21 cellular contexts compared by ENCODE assay signal in genomic region chr1:36382231-36382630, GRCh38. TPM values are rescaled to one million over a fixed set of nuclear protein-coding genes. Genes with fewer than 3 reads are reported as not detected.
DNase-seq lines count a peak whose midpoint lies in the region; ATAC-seq, FAIRE-seq and TF ChIP-seq lines count a peak whose summit lies in the region.
"Had no signal": no experiment of that assay in that cellular context is flagged by ENCODE, and none has a peak within 500 bp of the region (broad histone marks: within the 10 kb centered on the region; RNA-seq: fewer than 3 reads in every experiment).

No MANE protein-coding gene starts in this region.

- peak overlapping the region; percentile 98 for H3K27ac Mint-ChIP-seq in CD4-positive, alpha-beta T cell
- H3K27ac Mint-ChIP-seq in IgD-negative memory B cell: peak overlapping the region in 2 of 3 donors; percentile 37 to 84
- peak overlapping the region; percentile 43 for H3K27ac Mint-ChIP-seq in stimulated activated memory B cell treated with anti-CD40 and anti-IgM and Interleukin-4, amounts not matched to agents 10 μg/mL and 1 μg/mL and 100 μg/mL, for 72 hours

- H3K27ac ChIP-seq in CD4-positive, alpha-beta T cell (ENCODE audit: low read depth, low read length): no peak overlapping the region
- H3K27ac ChIP-seq in kidney (ENCODE audit: low read depth in 2 of 2, low read length in 2 of 2): no peak overlapping the region
- H3K27ac ChIP-seq: breast epithelium, GM23248, suprapubic skin had no signal

- no peaks in the 10 kb centered on the region for H3K9me3 ChIP-seq in CD4-positive, alpha-beta T cell (ENCODE audit: control insufficient read depth, low read length)
- no peaks in the 10 kb centered on the region for H3K9me3 ChIP-seq in kidney (ENCODE audit: control insufficient read depth in 1 of 2, low read length in 2 of 2)
- no peaks in the 10 kb centered on the region for H3K9me3 ChIP-seq in BE2C
- H3K9me3 ChIP-seq: breast epithelium, ovary, suprapubic skin had no signal

- H3K27me3 ChIP-seq in CD4-positive, alpha-beta T cell (ENCODE audit: control insufficient read depth, insufficient read depth, low read length): no peaks in the 10 kb centered on the region
- H3K27me3 ChIP-seq in BE2C: no peaks in the 10 kb centered on the region
- H3K27me3 ChIP-seq: breast epithelium, ovary, suprapubic skin had no signal

- H3K4me3 Mint-ChIP-seq in CD4-positive, alpha-beta T cell: peak overlapping the region; percentile 89
- peak overlapping the region in 1 of 4 donors; percentile 71 for H3K4me3 Mint-ChIP-seq in IgD-negative memory B cell
- no peak overlapping the region for H3K4me3 Mint-ChIP-seq in stimulated activated memory B cell treated with anti-CD40 and anti-IgM and Interleukin-4, amounts not matched to agents 10 μg/mL and 1 μg/mL and 100 μg/mL, for 72 hours

- TF ChIP-seq CTCF in CD4-positive, alpha-beta T cell (IDR thresholded peaks at IDR 0.05): no peak
- TF ChIP-seq CTCF in kidney (IDR thresholded peaks at IDR 0.05; ENCODE audit: borderline replicate concordance, extremely low read depth, insufficient read depth) (no peak), BE2C (IDR thresholded peaks at IDR 0.05; ENCODE audit: low read depth, low read length) (no peak)

- intact Hi-C loops in CD4-positive, alpha-beta T cell (cut with DNase I, micrococcal nuclease): loop anchor here in 1 of 2 experiments (5.0 kb wide), 2 partner anchors 40 to 75 kb away; partner anchors contain the start of gene SH3D21
- intact Hi-C loops in kidney (cut with DNase I): no loop called here

- DNase-seq in CD4-positive, alpha-beta T cell: no peak
- DNase-seq in kidney: peak; percentile 21
- DNase-seq in HEK293T (ENCODE audit: extremely low spot score): no peak
- DNase-seq in BE2C: no peak
- DNase-seq: activated CD4-positive, alpha-beta T cell treated with anti-CD3 and anti-CD28 coated beads for 1 hour; activated CD8-positive, alpha-beta memory T cell treated with anti-CD3 and anti-CD28 coated beads for 24 hours; AML-193; GM23248; NCI-H1105; NCI-H2029 treated with DMSO at 0.1 percent for 48 hours; NCI-H345; stimulated activated CD8-positive, alpha-beta memory T cell treated with anti-CD3 and anti-CD28 coated beads, Interleukin-4, amount 100 ng/mL, for 48 hours had no signal

- no peaks in the 10 kb centered on the region for H3K27me3 Mint-ChIP-seq in CD4-positive, alpha-beta T cell
- peaks cover 1% of the 10 kb centered on the region for H3K27me3 Mint-ChIP-seq in IgD-negative memory B cell
- H3K27me3 Mint-ChIP-seq in stimulated activated memory B cell treated with anti-CD40 and anti-IgM and Interleukin-4, amounts not matched to agents 10 μg/mL and 1 μg/mL and 100 μg/mL, for 72 hours: no peaks in the 10 kb centered on the region

- H3K4me1 Mint-ChIP-seq in CD4-positive, alpha-beta T cell (ENCODE audit: low read depth): peaks cover 86% of the 10 kb centered on the region
- peaks cover 51 to 66% (median 57%) of the 10 kb centered on the region in 3 donors for H3K4me1 Mint-ChIP-seq in IgD-negative memory B cell
- peaks cover 79% of the 10 kb centered on the region for H3K4me1 Mint-ChIP-seq in stimulated activated memory B cell treated with anti-CD40 and anti-IgM and Interleukin-4, amounts not matched to agents 10 μg/mL and 1 μg/mL and 100 μg/mL, for 72 hours

- CTCF ChIA-PET in CD4-positive, alpha-beta T cell (lab: Charles Lee): interaction anchor here (0.6 to 1.5 kb wide), 4 partner anchors 13 to 272 kb away, joined by 3 to 6 read pairs (median 4); partner anchors contain the start of gene LSM10
- CTCF ChIA-PET in HEK293T (lab: Yijun Ruan, JAX): interaction anchor here (0.6 kb wide), 1 partner anchor 11 kb away, joined by 5 read pairs; no protein-coding TSS in a partner anchor

- POLR2A ChIA-PET in CD4-positive, alpha-beta T cell (lab: Charles Lee): interaction anchor here (5.1 kb wide), 1 partner anchor 16 kb away, joined by 58 read pairs; no protein-coding TSS in a partner anchor
- POLR2A ChIA-PET in HEK293T (lab: Yijun Ruan, JAX): interaction anchor here (1.2 kb wide), 1 partner anchor 82 kb away, joined by 3 read pairs; the partner anchor contains the start of gene MRPS15

- peaks cover 26% of the 10 kb centered on the region for H3K36me3 Mint-ChIP-seq in CD4-positive, alpha-beta T cell (ENCODE audit: low read depth)
- H3K36me3 Mint-ChIP-seq in IgD-negative memory B cell: no peaks in the 10 kb centered on the region
- peaks cover 6% of the 10 kb centered on the region for H3K36me3 Mint-ChIP-seq in stimulated activated memory B cell treated with anti-CD40 and anti-IgM and Interleukin-4, amounts not matched to agents 10 μg/mL and 1 μg/mL and 100 μg/mL, for 72 hours

- no peak overlapping the region for H3K9ac ChIP-seq in kidney (ENCODE audit: low read length in 2 of 2)
- H3K9ac ChIP-seq: GM23248 had no signal

- no peak for FAIRE-seq in kidney (lab: Jason Lieb, UNC)
- FAIRE-seq: TTC549 had no signal

- H3K4me1 ChIP-seq in kidney (ENCODE audit: control insufficient read depth in 1 of 2, insufficient read depth in 1 of 2, low read depth in 1 of 2, low read length in 2 of 2) (peaks cover 20 to 39% of the 10 kb centered on the region in 2 donors), BE2C (peaks cover 16% of the 10 kb centered on the region)

- ATAC-seq in CD4-positive, alpha-beta T cell (ENCODE audit: poor library complexity): no peak
- ATAC-seq in stimulated activated memory B cell treated with anti-CD40 and anti-IgM and Interleukin-4, amounts not matched to agents 10 μg/mL and 1 μg/mL and 100 μg/mL, for 72 hours: no peak
- ATAC-seq in GM21786 (IDR thresholded peaks at IDR 0.05; ENCODE audit: unreplicated experiment): no peak
- ATAC-seq: Right ventricle myocardium inferior, sciatic nerve had no signal

- no peaks in the 10 kb centered on the region for H3K9me3 Mint-ChIP-seq in CD4-positive, alpha-beta T cell
- no peaks in the 10 kb centered on the region for H3K9me3 Mint-ChIP-seq in IgD-negative memory B cell
- H3K9me3 Mint-ChIP-seq in stimulated activated memory B cell treated with anti-CD40 and anti-IgM and Interleukin-4, amounts not matched to agents 10 μg/mL and 1 μg/mL and 100 μg/mL, for 72 hours: no peaks in the 10 kb centered on the region

- no peaks in the 10 kb centered on the region for H3K36me3 ChIP-seq in kidney (ENCODE audit: control insufficient read depth in 1 of 2, insufficient read depth in 2 of 2, low read length in 2 of 2)
- H3K36me3 ChIP-seq in BE2C: no peaks in the 10 kb centered on the region
- H3K36me3 ChIP-seq: breast epithelium, ovary, suprapubic skin had no signal

- H3K4me3 ChIP-seq in kidney (ENCODE audit: low read length in 2 of 2) (no peak overlapping the region), BE2C (ENCODE audit: low read depth, low read length) (no peak overlapping the region)
- H3K4me3 ChIP-seq: breast epithelium, GM23248, ovary, suprapubic skin had no signal

TF ChIP-seq in HEK293T, 16 proteins besides CTCF, POLR2A, EP300 and RAD21:
- TF ChIP-seq L3MBTL2 (conservative IDR thresholded peaks at IDR 0.05) (no peak), SUZ12 (IDR thresholded peaks at IDR 0.05) (no peak), LEF1 (IDR thresholded peaks at IDR 0.05; ENCODE audit: borderline replicate concordance) (no peak), ELF4 (IDR thresholded peaks at IDR 0.05) (no peak), BHLHE40 (IDR thresholded peaks at IDR 0.05; ENCODE audit: borderline replicate concordance) (no peak), ZNF384 (IDR thresholded peaks at IDR 0.05) (no peak), NFRKB (IDR thresholded peaks at IDR 0.05) (no peak), ARNT (IDR thresholded peaks at IDR 0.05) (no peak), SP1 (IDR thresholded peaks at IDR 0.05) (no peak), FOXK2 (IDR thresholded peaks at IDR 0.05) (no peak), FOXM1 (IDR thresholded peaks at IDR 0.05; ENCODE audit: borderline replicate concordance) (no peak), CTBP1 (IDR thresholded peaks at IDR 0.05; ENCODE audit: borderline replicate concordance) (no peak), FOXA1 (IDR thresholded peaks at IDR 0.05) (no peak), TARDBP (IDR thresholded peaks at IDR 0.05) (no peak), HDGF (IDR thresholded peaks at IDR 0.05; ENCODE audit: borderline replicate concordance) (no peak)
- TF ChIP-seq, protein P1, sequence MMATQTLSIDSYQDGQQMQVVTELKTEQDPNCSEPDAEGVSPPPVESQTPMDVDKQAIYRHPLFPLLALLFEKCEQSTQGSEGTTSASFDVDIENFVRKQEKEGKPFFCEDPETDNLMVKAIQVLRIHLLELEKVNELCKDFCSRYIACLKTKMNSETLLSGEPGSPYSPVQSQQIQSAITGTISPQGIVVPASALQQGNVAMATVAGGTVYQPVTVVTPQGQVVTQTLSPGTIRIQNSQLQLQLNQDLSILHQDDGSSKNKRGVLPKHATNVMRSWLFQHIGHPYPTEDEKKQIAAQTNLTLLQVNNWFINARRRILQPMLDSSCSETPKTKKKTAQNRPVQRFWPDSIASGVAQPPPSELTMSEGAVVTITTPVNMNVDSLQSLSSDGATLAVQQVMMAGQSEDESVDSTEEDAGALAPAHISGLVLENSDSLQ (IDR thresholded peaks at IDR 0.05): no peak

RNA-seq across cellular contexts. Expression of gene STK40, which starts 3.5 kb away (rescaled TPM):
- total RNA-seq in CD4-positive, alpha-beta T cell: 10 to 100 TPM; 17.8 to 20.7 TPM
- polyA plus RNA-seq in IgD-negative memory B cell (88.5 TPM), kidney (ENCODE audit: insufficient read depth, low read depth, low replicate concordance) (30.9 TPM)
- 39.2 TPM for total RNA-seq in kidney
- polyA plus RNA-seq in BE2C (2012; ENCODE audit: insufficient read depth, insufficient read length, low read depth): 49.4 TPM

RNA-seq across cellular contexts. Expression of gene LSM10, which starts 15.5 kb away (rescaled TPM):
- total RNA-seq in CD4-positive, alpha-beta T cell: 10 to 100 TPM; 25.6 to 26.0 TPM
- 345 TPM for polyA plus RNA-seq in IgD-negative memory B cell
- total RNA-seq in kidney: 29.5 TPM
- polyA plus RNA-seq in kidney (ENCODE audit: insufficient read depth, low read depth, low replicate concordance): 91.6 TPM
- 119 TPM for polyA plus RNA-seq in BE2C (2012; ENCODE audit: insufficient read depth, insufficient read length, low read depth)

RNA-seq across cellular contexts. Expression of gene EVA1B, which starts 58.8 kb away (rescaled TPM):
- total RNA-seq in CD4-positive, alpha-beta T cell: 1 to 10 TPM; 1.5 to 1.8 TPM
- polyA plus RNA-seq in IgD-negative memory B cell (not detected), kidney (ENCODE audit: insufficient read depth, low read depth, low replicate concordance) (91.8 TPM)
- 31.8 TPM for total RNA-seq in kidney
- 6.5 TPM for polyA plus RNA-seq in BE2C (2012; ENCODE audit: insufficient read depth, insufficient read length, low read depth)

Comparison
In these comparisons a context has a peak if more than half of its experiments do, and no peak if none do; other contexts are left out.
1. H3K27ac Mint-ChIP-seq: peak in every context shown above with its lines; median percentile 98 in CD4-positive, alpha-beta T cell; 60 in IgD-negative memory B cell; 43 in stimulated activated memory B cell treated with anti-CD40 and anti-IgM and Interleukin-4, amounts not matched to agents 10 μg/mL and 1 μg/mL and 100 μg/mL, for 72 hours.
2. RNA of gene EVA1B, which starts 58.8 kb away (total RNA-seq): 31.8 TPM in kidney (single experiment); 1.5 to 1.8 TPM in CD4-positive, alpha-beta T cell; every median in the first group is over 10 times any median in the second.